9 cellular contexts compared by ENCODE assay signal in genomic region chr11:116224154-116224888, GRCh38.
DNase-seq lines count a peak whose midpoint lies in the region; ATAC-seq, FAIRE-seq and TF ChIP-seq lines count a peak whose summit lies in the region.
"Had no signal": no experiment of that assay in that cellular context is flagged by ENCODE, and none has a peak within 500 bp of the region (broad histone marks: within the 10 kb centered on the region; RNA-seq: fewer than 3 reads in every experiment).

No MANE protein-coding gene starts in this region.

- intact Hi-C loops in left colon (cut with DNase I, micrococcal nuclease) = no loop called here

- H2AFZ ChIP-seq in KMS-11 (ENCODE audit: low read depth) = no peak overlapping the region

- H3K36me3 ChIP-seq in KMS-11 (ENCODE audit: insufficient read depth) = no peaks in the 10 kb centered on the region
- no peaks in the 10 kb centered on the region for H3K36me3 ChIP-seq in bronchial epithelial cell (ENCODE audit: control insufficient read depth, insufficient read depth, low read length)
- H3K36me3 ChIP-seq: BLaER1 had no signal

- no peak overlapping the region for H3K9ac ChIP-seq in KMS-11
- H3K9ac ChIP-seq: BLaER1 had no signal

- H3K4me2 ChIP-seq in KMS-11 = no peak overlapping the region
- H3K4me2 ChIP-seq: BLaER1 had no signal

- peak; percentile 44 for DNase-seq in NCI-H1436 (lab: John Stamatoyannopoulos, UW)
- DNase-seq in NCI-H1436 treated with DMSO at 0.1 percent for 48 hours (lab: John Stamatoyannopoulos, UW) = no peak
- peak; percentile 17 to 49 for DNase-seq in SHP77 (lab: John Stamatoyannopoulos, UW)
- DNase-seq in bronchial epithelial cell (ENCODE audit: low read depth) = peak; percentile 23
- peak in 1 of 2 donors; percentile 62 for DNase-seq in left colon
- peak; percentile 4 to 32 for DNase-seq in stimulated activated CD8-positive, alpha-beta memory T cell treated with anti-CD3 and anti-CD28 coated beads, Interleukin-2, amount 100 ng/mL, for 48 hours (ENCODE audit: low read depth in 2 of 2)

- peak; percentile 64 for TF ChIP-seq CTCF in KMS-11 (conservative IDR thresholded peaks at IDR 0.05; ENCODE audit: low read depth, low read length)
- TF ChIP-seq CTCF in bronchial epithelial cell (IDR thresholded peaks at IDR 0.05; ENCODE audit: insufficient read depth, low read length, severe bottlenecking) = peak; percentile 57

- no peak for FAIRE-seq in bronchial epithelial cell (lab: Jason Lieb, UNC)

- peak; percentile 49 for ATAC-seq in left colon
- no peak for ATAC-seq in HG02973 (IDR thresholded peaks at IDR 0.05; ENCODE audit: unreplicated experiment)

- H4K20me1 ChIP-seq in KMS-11 (ENCODE audit: insufficient read depth) = no peaks in the 10 kb centered on the region
- H4K20me1 ChIP-seq: BLaER1 had no signal

- H3K27me3 ChIP-seq in KMS-11 (ENCODE audit: insufficient read depth, low read depth) (no peaks in the 10 kb centered on the region), bronchial epithelial cell (ENCODE audit: control insufficient read depth, insufficient read depth, low read length) (no peaks in the 10 kb centered on the region)
- H3K27me3 ChIP-seq: BLaER1 had no signal

- H3K27ac ChIP-seq in KMS-11 = no peak overlapping the region
- H3K27ac ChIP-seq: BLaER1 had no signal

- H3K4me3 ChIP-seq in KMS-11 (IDR thresholded peaks at IDR 0.05; ENCODE audit: insufficient read depth, low read depth, low read length) (no peak overlapping the region), bronchial epithelial cell (ENCODE audit: low read depth, low read length) (no peak overlapping the region)
- H3K4me3 ChIP-seq: BLaER1 had no signal

- H3K79me2 ChIP-seq in KMS-11 (ENCODE audit: insufficient read depth, low read depth) = no peaks in the 10 kb centered on the region

- H3K4me1 ChIP-seq in KMS-11 (ENCODE audit: low read depth, poor library complexity, severe bottlenecking) = no peaks in the 10 kb centered on the region
